12 cellular contexts compared by ENCODE assay signal in genomic region chr11:18669211-18669593, GRCh38. TPM values are rescaled to one million over a fixed set of nuclear protein-coding genes. Genes with fewer than 3 reads are reported as not detected.
DNase-seq lines count a peak whose midpoint lies in the region; TF ChIP-seq lines count a peak whose summit lies in the region.
"Had no signal": no experiment of that assay in that cellular context is flagged by ENCODE, and none has a peak within 500 bp of the region (broad histone marks: within the 10 kb centered on the region; RNA-seq: fewer than 3 reads in every experiment).

No MANE protein-coding gene starts in this region.

- H3K9ac ChIP-seq in neuronal stem cell (ENCODE audit: low read depth, low read length, poor library complexity), result no peak overlapping the region

- no peak overlapping the region for H3K18ac ChIP-seq in neuronal stem cell (ENCODE audit: low read length)

- H3K23ac ChIP-seq in neuronal stem cell (ENCODE audit: low read depth, low read length, poor library complexity), result no peak overlapping the region

- DNase-seq in stimulated activated CD4-positive, alpha-beta T cell treated with anti-CD3 and anti-CD28 coated beads, Interleukin-15, amount 100 ng/mL, for 24 hours, result peak; percentile 36
- no peak for DNase-seq in stimulated activated CD4-positive, alpha-beta T cell treated with anti-CD3 and anti-CD28 coated beads, Interleukin-12 subunit alpha, Interleukin-12 subunit beta, amount 100 ng/mL, for 4 hours
- DNase-seq in activated CD4-positive, alpha-beta T cell treated with anti-CD3 and anti-CD28 coated beads for 4 hours, result peak; percentile 4 to 12
- DNase-seq in epithelial cell of esophagus (ENCODE audit: low read depth), result peak; percentile 72
- no peak for DNase-seq in type B pancreatic cell (ENCODE audit: extremely low spot score, unreplicated experiment)
- DNase-seq in neuronal stem cell (ENCODE audit: low spot score), result no peak
- DNase-seq in AG08395 (ENCODE audit: low spot score), result no peak
- DNase-seq in NCI-H69 (lab: John Stamatoyannopoulos, UW), result no peak
- DNase-seq: NCI-H1092 treated with DMSO at 0.1 percent for 48 hours, sigmoid colon had no signal

- peaks cover 13% of the 10 kb centered on the region for H3K27me3 Mint-ChIP-seq in type B pancreatic cell

- no CpG with 5 or more reads among the region's 2 CpGs for WGBS in neuronal stem cell (ENCODE audit: extremely low coverage in 2 of 2, insufficient read length in 2 of 2, insufficient replicate concordance in 1 of 2), 2 donors

- no peak overlapping the region for H3K4me3 ChIP-seq in epithelial cell of esophagus (ENCODE audit: low read length)
- no peak overlapping the region for H3K4me3 ChIP-seq in neuronal stem cell (ENCODE audit: low read length in 2 of 2)
- H3K4me3 ChIP-seq: gastroesophageal sphincter, sigmoid colon had no signal

- no peaks in the 10 kb centered on the region for H3K36me3 Mint-ChIP-seq in type B pancreatic cell

- H2AK5ac ChIP-seq in neuronal stem cell (ENCODE audit: low read depth, low read length), result no peak overlapping the region

- H4K91ac ChIP-seq in neuronal stem cell (ENCODE audit: low read depth, low read length, poor library complexity), result no peak overlapping the region

- H2BK5ac ChIP-seq in neuronal stem cell (ENCODE audit: low read length), result no peak overlapping the region

- H3K14ac ChIP-seq in neuronal stem cell (ENCODE audit: low read length), result no peak overlapping the region

- H3K9me3 Mint-ChIP-seq in type B pancreatic cell, result peaks cover 5% of the 10 kb centered on the region

- no peaks in the 10 kb centered on the region for H3K9me3 ChIP-seq in neuronal stem cell (replicated peaks in 1 of 2; ENCODE audit: control insufficient read depth in 2 of 2, insufficient read depth in 1 of 2, low read depth in 1 of 2, low read length in 2 of 2)
- H3K9me3 ChIP-seq: gastroesophageal sphincter, sigmoid colon had no signal

- H4K8ac ChIP-seq in neuronal stem cell (ENCODE audit: low read depth, low read length), result no peak overlapping the region

- no peak for TF ChIP-seq CTCF in epithelial cell of esophagus (IDR thresholded peaks at IDR 0.05; ENCODE audit: insufficient read depth, low read depth, low read length, missing control alignments)
- no peak for TF ChIP-seq CTCF in type B pancreatic cell (conservative IDR thresholded peaks at IDR 0.05)

- H3K79me1 ChIP-seq in neuronal stem cell (ENCODE audit: low read depth, low read length), result no peaks in the 10 kb centered on the region

- no peak overlapping the region for H2BK15ac ChIP-seq in neuronal stem cell (ENCODE audit: low read length)

- H3K4me3 Mint-ChIP-seq in type B pancreatic cell, result peak overlapping the region; percentile 30
- H3K4me3 Mint-ChIP-seq: B cell had no signal

- no peak overlapping the region for H2BK12ac ChIP-seq in neuronal stem cell (ENCODE audit: low read length)

- H3K4me2 ChIP-seq in neuronal stem cell (ENCODE audit: insufficient read depth, low read length, poor library complexity, severe bottlenecking), result no peak overlapping the region

- peak overlapping the region; percentile 76 for H3K27ac Mint-ChIP-seq in type B pancreatic cell
- H3K27ac Mint-ChIP-seq: B cell had no signal

- H3K36me3 ChIP-seq in neuronal stem cell (replicated peaks in 1 of 2; ENCODE audit: control insufficient read depth in 2 of 2, insufficient read depth in 2 of 2, low read length in 2 of 2), result no peaks in the 10 kb centered on the region
- H3K36me3 ChIP-seq: gastroesophageal sphincter, sigmoid colon had no signal

- no peak overlapping the region for H3K4ac ChIP-seq in neuronal stem cell (ENCODE audit: low read length)

- no peak overlapping the region for H2AFZ ChIP-seq in neuronal stem cell (ENCODE audit: low read length)

- no peaks in the 10 kb centered on the region for H3K4me1 ChIP-seq in neuronal stem cell (ENCODE audit: control insufficient read depth in 2 of 2, insufficient read depth in 1 of 2, low read depth in 1 of 2, low read length in 2 of 2)
- H3K4me1 ChIP-seq: gastroesophageal sphincter, sigmoid colon had no signal

- H3K27me3 ChIP-seq in neuronal stem cell (ENCODE audit: control insufficient read depth in 3 of 3, insufficient read depth in 3 of 3, low read depth in 1 of 3, low read length in 3 of 3), result no peaks in the 10 kb centered on the region
- H3K27me3 ChIP-seq: gastroesophageal sphincter, sigmoid colon had no signal

- no peak overlapping the region for H2BK120ac ChIP-seq in neuronal stem cell (ENCODE audit: low read depth, low read length)

- H3K27ac ChIP-seq in neuronal stem cell (replicated peaks; ENCODE audit: low read length), result no peak overlapping the region
- H3K27ac ChIP-seq: gastroesophageal sphincter, sigmoid colon had no signal

- peaks cover 8% of the 10 kb centered on the region for H3K4me1 Mint-ChIP-seq in type B pancreatic cell (ENCODE audit: unreplicated experiment)

RNA-seq across cellular contexts. Expression of gene TMEM86A, which starts 29.4 kb away (rescaled TPM):
- total RNA-seq in type B pancreatic cell (ENCODE audit: low replicate concordance), result 3.6 and 6.5 TPM in 2 replicates
- polyA plus RNA-seq in neuronal stem cell (2013, experiment 1 of 2), result 1.2 TPM
- 1.4 TPM for polyA plus RNA-seq in neuronal stem cell (2013, experiment 2 of 2)

RNA-seq across cellular contexts. Expression of gene SPTY2D1, which starts 35.1 kb away (rescaled TPM):
- total RNA-seq in type B pancreatic cell (ENCODE audit: low replicate concordance), result 20.8 and 31.7 TPM in 2 replicates
- 8.8 TPM for polyA plus RNA-seq in neuronal stem cell (2013, experiment 1 of 2)
- polyA plus RNA-seq in neuronal stem cell (2013, experiment 2 of 2), result 9.1 TPM

RNA-seq across cellular contexts. Expression of gene IGSF22, which starts 56.8 kb away (rescaled TPM):
- 0.07 and 0.26 TPM in 2 replicates for total RNA-seq in type B pancreatic cell (ENCODE audit: low replicate concordance)
- 0.04 TPM for polyA plus RNA-seq in neuronal stem cell (2013, experiment 1 of 2)
- 0.08 TPM for polyA plus RNA-seq in neuronal stem cell (2013, experiment 2 of 2)
- total RNA-seq: sigmoid colon had no signal

Comparison
In these comparisons a context has a peak if more than half of its experiments do, and no peak if none do; other contexts are left out.
1. DNase-seq: peak in stimulated activated CD4-positive, alpha-beta T cell treated with anti-CD3 and anti-CD28 coated beads, Interleukin-15, amount 100 ng/mL, for 24 hours (single experiment), activated CD4-positive, alpha-beta T cell treated with anti-CD3 and anti-CD28 coated beads for 4 hours (2 of 2) and epithelial cell of esophagus (single experiment); none in stimulated activated CD4-positive, alpha-beta T cell treated with anti-CD3 and anti-CD28 coated beads, Interleukin-12 subunit alpha, Interleukin-12 subunit beta, amount 100 ng/mL, for 4 hours (single experiment), type B pancreatic cell (single experiment), neuronal stem cell (single experiment), AG08395 (single experiment) and NCI-H69 (single experiment).